ENCODE assay signal across 1 cellular context in the genomic region with DNA sequence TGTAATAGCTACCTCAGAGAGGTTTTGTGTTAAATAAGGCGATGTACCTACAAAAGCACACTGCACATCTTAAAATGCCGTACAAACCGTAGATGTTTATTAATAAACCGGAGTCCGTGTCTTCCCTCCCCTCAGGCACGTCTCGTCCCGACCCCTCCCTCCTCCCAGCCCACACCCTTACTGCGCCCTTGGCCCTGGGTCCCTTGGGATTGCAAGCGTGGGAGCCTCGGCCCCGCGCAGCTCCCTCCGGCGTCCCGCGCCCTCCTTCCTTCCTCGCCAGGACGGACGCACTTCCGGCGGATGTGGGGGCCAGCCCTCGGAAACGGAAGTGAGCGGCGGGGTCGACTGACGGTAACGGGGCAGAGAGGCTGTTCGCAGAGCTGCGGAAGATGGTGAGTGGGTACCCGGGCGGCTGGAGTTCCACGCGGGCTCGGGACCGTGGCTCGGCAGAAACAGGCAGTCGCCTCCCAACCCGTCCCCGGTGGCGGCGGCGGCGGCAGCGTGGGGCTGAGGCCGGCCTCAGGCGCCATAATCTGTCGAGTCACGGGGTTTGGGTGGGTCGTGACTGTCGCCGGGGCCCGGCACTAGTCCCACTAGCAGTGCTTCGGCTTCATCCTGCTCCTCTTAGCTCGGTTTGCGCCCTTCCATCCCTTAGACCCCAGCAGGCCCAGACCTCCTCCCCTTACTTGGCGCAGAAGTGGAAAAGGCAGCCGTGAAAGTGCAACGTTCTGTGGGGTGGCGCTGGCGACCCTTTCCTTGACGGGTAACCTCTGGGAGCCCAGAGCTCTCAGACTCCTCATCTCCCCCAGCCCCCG.
TF ChIP-seq lines count a peak whose summit lies in the region.

Gene POMP (plus strand): TSS at position 335 of the 815 bp plus-strand sequence. CDS start 55 bp downstream, at position 390.

TF ChIP-seq in K562, 482 proteins besides CTCF, POLR2A, EP300 and RAD21 (continued from another document and continues in another):
- TF ChIP-seq GTF2F1 (IDR thresholded peaks at IDR 0.05; ENCODE audit: low read depth, low read length) (peak; percentile 20; the same call in 1 of the 2 replicates), ATF1 (CRISPR knock-in tag; IDR thresholded peaks at IDR 0.05) (no peak), ATF1 (tag; IDR thresholded peaks at IDR 0.05) (peak; percentile 85), AFF1 (IDR thresholded peaks at IDR 0.05; ENCODE audit: low read depth in 1 of 2, partially characterized antibody in 2 of 2) (no peak), GABPA (tag; conservative IDR thresholded peaks at IDR 0.05; ENCODE audit: low read depth) (peak; percentile 98), CLOCK (CRISPR knock-in tag; IDR thresholded peaks at IDR 0.05; ENCODE audit: borderline replicate concordance) (no peak), ZNF764 (CRISPR knock-in tag; IDR thresholded peaks at IDR 0.05; ENCODE audit: low read depth) (no peak), ZNF561 (CRISPR knock-in tag; conservative IDR thresholded peaks at IDR 0.05) (no peak), KAT8 (IDR thresholded peaks at IDR 0.05; ENCODE audit: low read depth) (no peak), NR2C1 (IDR thresholded peaks at IDR 0.05) (peak; percentile 91), NR2C1 (tag; IDR thresholded peaks at IDR 0.05) (peak; percentile 94), PCBP1 (IDR thresholded peaks at IDR 0.05; ENCODE audit: low read depth, low read length, poor library complexity, severe bottlenecking) (no peak), ZBTB8A (IDR thresholded peaks at IDR 0.05; ENCODE audit: partially characterized antibody) (no peak), ESRRB (CRISPR knock-in tag; IDR thresholded peaks at IDR 0.05; ENCODE audit: borderline replicate concordance) (no peak), YBX1 (IDR thresholded peaks at IDR 0.05) (no peak), ADNP (tag; IDR thresholded peaks at IDR 0.05) (no peak), NCOA2 (IDR thresholded peaks at IDR 0.05; ENCODE audit: partially characterized antibody in 2 of 2) (no peak), TFAM (CRISPR knock-in tag; conservative IDR thresholded peaks at IDR 0.05) (no peak), PHF20 (IDR thresholded peaks at IDR 0.05; ENCODE audit: partially characterized antibody) (peak; percentile 77), SPI1 (IDR thresholded peaks at IDR 0.05; ENCODE audit: borderline replicate concordance, low read depth, low read length) (peak; percentile 59), FIP1L1 (IDR thresholded peaks at IDR 0.05; ENCODE audit: low read depth, low read length, poor library complexity, severe bottlenecking) (peak; percentile 56), ZNF140 (CRISPR knock-in tag; IDR thresholded peaks at IDR 0.05) (no peak), ZBTB7A (IDR thresholded peaks at IDR 0.05; ENCODE audit: borderline replicate concordance, control insufficient read depth, low read depth, low read length) (peak; percentile 70; the same call in 1 of the 2 replicates), ERF (CRISPR knock-in tag; IDR thresholded peaks at IDR 0.05) (0 out of 2 replicates have a peak, but pooled peaks have one; percentile 57), SNIP1 (IDR thresholded peaks at IDR 0.05; ENCODE audit: low read depth) (no peak), POLR3A (IDR thresholded peaks at IDR 0.05; ENCODE audit: borderline replicate concordance, extremely low read depth, insufficient read depth, insufficient read length) (no peak), ATF6 (CRISPR knock-in tag; IDR thresholded peaks at IDR 0.05) (no peak; the same call in 1 of the 2 replicates), ZNF699 (CRISPR knock-in tag; IDR thresholded peaks at IDR 0.05; ENCODE audit: insufficient replicate concordance) (no peak), HDAC1 (IDR thresholded peaks at IDR 0.05) (peak in 1 of 2 experiments; percentile 64; a peak in 2 of 4 replicates), HNRNPLL (IDR thresholded peaks at IDR 0.05; ENCODE audit: low read depth, low read length, poor library complexity, severe bottlenecking) (no peak), SAP30 (IDR thresholded peaks at IDR 0.05; ENCODE audit: borderline replicate concordance, insufficient read depth, low read depth, low read length, poor library complexity, severe bottlenecking) (peak; percentile 56), EGR1 (conservative IDR thresholded peaks at IDR 0.05) (peak; percentile 67), NUFIP1 (IDR thresholded peaks at IDR 0.05; ENCODE audit: partially characterized antibody) (no peak), RBM39 (optimal IDR thresholded peaks at IDR 0.05; ENCODE audit: low read depth, low read length) (no peak), RUNX1 (IDR thresholded peaks at IDR 0.05; ENCODE audit: low read depth) (no peak), EZH2 (IDR thresholded peaks at IDR 0.05; ENCODE audit: borderline replicate concordance, low read depth, low read length) (no peak), SRSF7 (optimal IDR thresholded peaks at IDR 0.05; ENCODE audit: low read depth, low read length) (no peak), RBM34 (IDR thresholded peaks at IDR 0.05; ENCODE audit: borderline replicate concordance, insufficient read depth, low read length) (no peak), KDM4B (IDR thresholded peaks at IDR 0.05; ENCODE audit: borderline replicate concordance in 2 of 2, low read depth in 1 of 2) (peak in 1 of 2 experiments; percentile 96; a peak in 2 of 4 replicates), HDAC6 (IDR thresholded peaks at IDR 0.05; ENCODE audit: low read depth, low read length) (no peak), ZNF445 (CRISPR knock-in tag; IDR thresholded peaks at IDR 0.05; ENCODE audit: low read depth) (no peak), CC2D1A (IDR thresholded peaks at IDR 0.05) (no peak), ETV6 (IDR thresholded peaks at IDR 0.05; ENCODE audit: borderline replicate concordance in 1 of 2, low read depth in 2 of 2, low read length in 1 of 2) (peak; percentile 70 to 85; a peak in 2 of 4 replicates), ETV6 (CRISPR knock-in tag; IDR thresholded peaks at IDR 0.05; ENCODE audit: borderline replicate concordance) (no peak)
- TF ChIP-seq, protein P1, sequence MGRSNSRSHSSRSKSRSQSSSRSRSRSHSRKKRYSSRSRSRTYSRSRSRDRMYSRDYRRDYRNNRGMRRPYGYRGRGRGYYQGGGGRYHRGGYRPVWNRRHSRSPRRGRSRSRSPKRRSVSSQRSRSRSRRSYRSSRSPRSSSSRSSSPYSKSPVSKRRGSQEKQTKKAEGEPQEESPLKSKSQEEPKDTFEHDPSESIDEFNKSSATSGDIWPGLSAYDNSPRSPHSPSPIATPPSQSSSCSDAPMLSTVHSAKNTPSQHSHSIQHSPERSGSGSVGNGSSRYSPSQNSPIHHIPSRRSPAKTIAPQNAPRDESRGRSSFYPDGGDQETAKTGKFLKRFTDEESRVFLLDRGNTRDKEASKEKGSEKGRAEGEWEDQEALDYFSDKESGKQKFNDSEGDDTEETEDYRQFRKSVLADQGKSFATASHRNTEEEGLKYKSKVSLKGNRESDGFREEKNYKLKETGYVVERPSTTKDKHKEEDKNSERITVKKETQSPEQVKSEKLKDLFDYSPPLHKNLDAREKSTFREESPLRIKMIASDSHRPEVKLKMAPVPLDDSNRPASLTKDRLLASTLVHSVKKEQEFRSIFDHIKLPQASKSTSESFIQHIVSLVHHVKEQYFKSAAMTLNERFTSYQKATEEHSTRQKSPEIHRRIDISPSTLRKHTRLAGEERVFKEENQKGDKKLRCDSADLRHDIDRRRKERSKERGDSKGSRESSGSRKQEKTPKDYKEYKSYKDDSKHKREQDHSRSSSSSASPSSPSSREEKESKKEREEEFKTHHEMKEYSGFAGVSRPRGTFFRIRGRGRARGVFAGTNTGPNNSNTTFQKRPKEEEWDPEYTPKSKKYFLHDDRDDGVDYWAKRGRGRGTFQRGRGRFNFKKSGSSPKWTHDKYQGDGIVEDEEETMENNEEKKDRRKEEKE (IDR thresholded peaks at IDR 0.05; ENCODE audit: borderline replicate concordance in 1 of 2, control insufficient read depth in 1 of 2, low read depth in 2 of 2, low read length in 1 of 2): no peak
- TF ChIP-seq, protein P2, sequence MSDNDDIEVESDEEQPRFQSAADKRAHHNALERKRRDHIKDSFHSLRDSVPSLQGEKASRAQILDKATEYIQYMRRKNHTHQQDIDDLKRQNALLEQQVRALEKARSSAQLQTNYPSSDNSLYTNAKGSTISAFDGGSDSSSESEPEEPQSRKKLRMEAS (CRISPR knock-in tag; IDR thresholded peaks at IDR 0.05): peak; percentile 46
- TF ChIP-seq, protein P3, sequence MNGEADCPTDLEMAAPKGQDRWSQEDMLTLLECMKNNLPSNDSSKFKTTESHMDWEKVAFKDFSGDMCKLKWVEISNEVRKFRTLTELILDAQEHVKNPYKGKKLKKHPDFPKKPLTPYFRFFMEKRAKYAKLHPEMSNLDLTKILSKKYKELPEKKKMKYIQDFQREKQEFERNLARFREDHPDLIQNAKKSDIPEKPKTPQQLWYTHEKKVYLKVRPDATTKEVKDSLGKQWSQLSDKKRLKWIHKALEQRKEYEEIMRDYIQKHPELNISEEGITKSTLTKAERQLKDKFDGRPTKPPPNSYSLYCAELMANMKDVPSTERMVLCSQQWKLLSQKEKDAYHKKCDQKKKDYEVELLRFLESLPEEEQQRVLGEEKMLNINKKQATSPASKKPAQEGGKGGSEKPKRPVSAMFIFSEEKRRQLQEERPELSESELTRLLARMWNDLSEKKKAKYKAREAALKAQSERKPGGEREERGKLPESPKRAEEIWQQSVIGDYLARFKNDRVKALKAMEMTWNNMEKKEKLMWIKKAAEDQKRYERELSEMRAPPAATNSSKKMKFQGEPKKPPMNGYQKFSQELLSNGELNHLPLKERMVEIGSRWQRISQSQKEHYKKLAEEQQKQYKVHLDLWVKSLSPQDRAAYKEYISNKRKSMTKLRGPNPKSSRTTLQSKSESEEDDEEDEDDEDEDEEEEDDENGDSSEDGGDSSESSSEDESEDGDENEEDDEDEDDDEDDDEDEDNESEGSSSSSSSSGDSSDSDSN (IDR thresholded peaks at IDR 0.05; ENCODE audit: borderline replicate concordance in 1 of 2, low read depth in 2 of 2, low read length in 2 of 2): 0 out of 4 replicates have a peak, but pooled peaks have one; percentile 23 to 41
- TF ChIP-seq, protein P4, sequence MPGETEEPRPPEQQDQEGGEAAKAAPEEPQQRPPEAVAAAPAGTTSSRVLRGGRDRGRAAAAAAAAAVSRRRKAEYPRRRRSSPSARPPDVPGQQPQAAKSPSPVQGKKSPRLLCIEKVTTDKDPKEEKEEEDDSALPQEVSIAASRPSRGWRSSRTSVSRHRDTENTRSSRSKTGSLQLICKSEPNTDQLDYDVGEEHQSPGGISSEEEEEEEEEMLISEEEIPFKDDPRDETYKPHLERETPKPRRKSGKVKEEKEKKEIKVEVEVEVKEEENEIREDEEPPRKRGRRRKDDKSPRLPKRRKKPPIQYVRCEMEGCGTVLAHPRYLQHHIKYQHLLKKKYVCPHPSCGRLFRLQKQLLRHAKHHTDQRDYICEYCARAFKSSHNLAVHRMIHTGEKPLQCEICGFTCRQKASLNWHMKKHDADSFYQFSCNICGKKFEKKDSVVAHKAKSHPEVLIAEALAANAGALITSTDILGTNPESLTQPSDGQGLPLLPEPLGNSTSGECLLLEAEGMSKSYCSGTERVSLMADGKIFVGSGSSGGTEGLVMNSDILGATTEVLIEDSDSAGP (CRISPR knock-in tag; IDR thresholded peaks at IDR 0.05): no peak
